In the genomic region with DNA sequence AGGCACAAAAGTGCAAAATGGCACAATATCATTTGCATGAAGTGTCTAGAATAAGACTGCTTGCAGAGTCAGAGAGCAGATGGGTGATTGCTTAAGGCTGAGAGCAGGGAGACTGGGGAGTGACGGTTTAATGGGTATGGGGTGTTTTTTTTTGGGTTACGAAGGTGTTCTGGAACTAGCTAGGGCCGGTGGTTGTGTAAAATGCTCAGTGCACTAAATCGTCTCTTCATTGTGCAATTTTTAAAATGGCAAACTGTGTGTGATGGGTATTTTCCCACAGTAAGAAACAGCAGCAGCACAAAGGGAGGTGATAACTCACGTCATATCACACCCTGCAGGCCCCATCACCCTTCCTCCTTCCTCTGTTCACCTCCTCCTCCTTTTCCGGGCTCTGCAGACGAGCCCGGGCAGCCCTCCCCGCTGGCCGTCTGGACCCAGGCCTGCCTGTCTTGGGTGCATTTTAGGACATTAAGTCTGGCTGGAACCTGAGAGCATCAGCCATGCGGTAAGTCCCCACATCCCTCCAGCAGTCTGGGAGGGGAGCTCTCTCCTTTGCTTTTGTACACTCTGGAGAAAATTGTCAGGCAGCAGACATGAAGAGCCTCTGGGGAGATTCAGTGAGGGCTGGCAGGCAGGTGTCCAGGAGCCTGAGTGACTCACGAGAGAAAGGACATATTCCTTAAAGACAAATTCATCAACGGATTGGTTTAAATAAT, we compare ENCODE assay signal across 9 cellular contexts. TPM values are rescaled to one million over a fixed set of nuclear protein-coding genes. Genes with fewer than 3 reads are reported as not detected.
A peak's percentile ranks its signal among the peaks of the same experiment; 100 is the strongest.
DNase-seq lines count a peak whose midpoint lies in the region; ATAC-seq and TF ChIP-seq lines count a peak whose summit lies in the region.
"Had no signal": no experiment of that assay in that cellular context is flagged by ENCODE, and none has a peak within 500 bp of the region (broad histone marks: within the 10 kb centered on the region; RNA-seq: fewer than 3 reads in every experiment).

No MANE protein-coding gene starts in this region.

- peak overlapping the region in 1 of 2 experiments; percentile 8; a peak in 1 of 4 replicates for H3K27ac ChIP-seq in SK-N-SH (ENCODE audit: low read depth in 2 of 2, low read length in 1 of 2)
- no peak overlapping the region for H3K27ac ChIP-seq in lower lobe of right lung

- H3K27me3 ChIP-seq in SK-N-SH (ENCODE audit: insufficient read depth) (no peaks in the 10 kb centered on the region; the same call in 1 of the 2 replicates), lower lobe of right lung (ENCODE audit: low read depth) (no peaks in the 10 kb centered on the region)

- H3K79me2 ChIP-seq in SK-N-SH (ENCODE audit: insufficient read depth) = no peaks in the 10 kb centered on the region

- POLR2A ChIA-PET in SK-N-SH (lab: Yijun Ruan, JAX) = no interaction called here

- H3K4me1 ChIP-seq in SK-N-SH (ENCODE audit: control insufficient read depth in 1 of 2, insufficient read depth in 2 of 2, low read depth in 1 of 2, low read length in 1 of 2) (no peaks in the 10 kb centered on the region), lower lobe of right lung (no peaks in the 10 kb centered on the region)

- peak overlapping the region; percentile 31; the same call in 1 of the 2 replicates for H2AFZ ChIP-seq in SK-N-SH (ENCODE audit: low read depth)

- no peak for TF ChIP-seq EP300 in SK-N-SH (IDR thresholded peaks at IDR 0.05; ENCODE audit: borderline replicate concordance in 1 of 2, low read depth in 1 of 2, low read length in 1 of 2)

- no peaks in the 10 kb centered on the region for H4K20me1 ChIP-seq in SK-N-SH (ENCODE audit: insufficient read depth)

- CTCF ChIA-PET in SK-N-SH (lab: Yijun Ruan, JAX) = no interaction called here

- 18% methylated on average over 13 of the region's 13 CpGs for WGBS in SK-N-SH (ENCODE audit: low lambda C conversion rate)

- TF ChIP-seq RAD21 in SK-N-SH (IDR thresholded peaks at IDR 0.05; ENCODE audit: low read length) = no peak

- no peaks in the 10 kb centered on the region for H3K36me3 ChIP-seq in SK-N-SH (replicated peaks in 1 of 2; ENCODE audit: control insufficient read depth in 1 of 2, insufficient read depth in 2 of 2, low read length in 1 of 2)
- no peaks in the 10 kb centered on the region for H3K36me3 ChIP-seq in lower lobe of right lung

- DNase-seq in D341Med (ENCODE audit: low spot score) (peak; percentile 79), SK-N-SH (no peak), lower lobe of right lung (no peak), occipital lobe (lab: John Stamatoyannopoulos, UW) (no peak)
- peak; percentile 34 for DNase-seq in activated naive CD4-positive, alpha-beta T cell treated with anti-CD3 and anti-CD28 coated beads, Interleukin-2, amount 50 U/mL, for 16 hours
- peak; percentile 24 for DNase-seq in stimulated activated naive CD4-positive, alpha-beta T cell treated with Interleukin-2 at 50 U/mL for 16 hours (lab: John Stamatoyannopoulos, UW)

- TF ChIP-seq CTCF in SK-N-SH (IDR thresholded peaks at IDR 0.05) (0 out of 2 replicates have a peak, but pooled peaks have one; percentile 11), lower lobe of right lung (IDR thresholded peaks at IDR 0.05) (no peak)

- H3K4me3 ChIP-seq in SK-N-SH (ENCODE audit: low read depth in 2 of 2, low read length in 1 of 2) = 0 out of 4 replicates have a peak overlapping the region, but pooled peaks of 1 of the 2 experiments have one; percentile 3
- peak overlapping the region; percentile 37 for H3K4me3 ChIP-seq in lower lobe of right lung

- ATAC-seq in GM19324 (IDR thresholded peaks at IDR 0.05; ENCODE audit: low FRiP score, unreplicated experiment) (peak; percentile 39), HG03457 (IDR thresholded peaks at IDR 0.05; ENCODE audit: unreplicated experiment) (peak; percentile 74), lower lobe of right lung (peak; percentile 56 to 58)

- no peak overlapping the region for H3K9ac ChIP-seq in SK-N-SH

- intact Hi-C loops in lower lobe of right lung (cut with DNase I) = no loop called here

- no peaks in the 10 kb centered on the region for H3K9me3 ChIP-seq in SK-N-SH
- H3K9me3 ChIP-seq in lower lobe of right lung = no peaks in the 10 kb centered on the region

- H3F3A ChIP-seq in SK-N-SH (replicated peaks; ENCODE audit: insufficient read depth) = no peaks in the 10 kb centered on the region

- no peaks in the 10 kb centered on the region for H3K9me2 ChIP-seq in SK-N-SH

- peak overlapping the region; percentile 61 for H3K4me2 ChIP-seq in SK-N-SH

TF ChIP-seq in SK-N-SH, 30 proteins besides CTCF, POLR2A, EP300 and RAD21:
- TF ChIP-seq FOXM1 (IDR thresholded peaks at IDR 0.05; ENCODE audit: low read depth) = no peak

RNA-seq across cellular contexts. Expression of a gene that starts 42.7 kb away (rescaled TPM):
- polyA plus RNA-seq in SK-N-SH (2012; rRNA removed) = 0.26 TPM in 1 of 2 replicates, not detected in the other
- 0.08 TPM in 2 replicates for polyA plus RNA-seq in SK-N-SH (2012; cell fraction: cytosol; rRNA removed)
- polyA plus RNA-seq in SK-N-SH (2012; cell fraction: nucleus; rRNA removed) = 0.20 and 0.54 TPM in 2 replicates
- total RNA-seq in lower lobe of right lung = not detected
- 0.62 TPM for total RNA-seq in occipital lobe
- total RNA-seq: kidney epithelial cell had no signal

Comparison
In these comparisons a context has a peak if more than half of its experiments do, and no peak if none do; other contexts are left out.
1. DNase-seq: peak in D341Med (single experiment), activated naive CD4-positive, alpha-beta T cell treated with anti-CD3 and anti-CD28 coated beads, Interleukin-2, amount 50 U/mL, for 16 hours (single experiment) and stimulated activated naive CD4-positive, alpha-beta T cell treated with Interleukin-2 at 50 U/mL for 16 hours (single experiment); none in SK-N-SH (single experiment), lower lobe of right lung (single experiment) and occipital lobe (single experiment).
2. Peak in every context shown above with its lines, with median percentiles within 50 percentile points of each other: ATAC-seq.